1 cellular context compared by ENCODE assay signal in genomic region chr5:150492621-150493020, GRCh38.
TF ChIP-seq lines count a peak whose summit lies in the region.

No MANE protein-coding gene starts in this region.

TF ChIP-seq in H1, 55 proteins besides CTCF, POLR2A, EP300 and RAD21 (continued from another document):
- no peak for TF ChIP-seq CBX8 (IDR thresholded peaks at IDR 0.05; ENCODE audit: borderline replicate concordance, low read depth, low read length)
- no peak for TF ChIP-seq MAFK (IDR thresholded peaks at IDR 0.05; ENCODE audit: low read depth, low read length)
- no peak for TF ChIP-seq SIN3A (conservative IDR thresholded peaks at IDR 0.05 in 1 of 2, IDR thresholded peaks at IDR 0.05 in 1 of 2; ENCODE audit: low read depth in 1 of 2, low read length in 2 of 2)
- no peak for TF ChIP-seq PHF8 (conservative IDR thresholded peaks at IDR 0.05; ENCODE audit: low read depth, low read length)
- no peak for TF ChIP-seq CBX5 (IDR thresholded peaks at IDR 0.05; ENCODE audit: low read depth, low read length)
